17 cellular contexts compared by ENCODE assay signal in genomic region chr16:48629531-48629930, GRCh38. TPM values are rescaled to one million over a fixed set of nuclear protein-coding genes. Genes with fewer than 3 reads are reported as not detected.
DNase-seq lines count a peak whose midpoint lies in the region; ATAC-seq, FAIRE-seq and TF ChIP-seq lines count a peak whose summit lies in the region.
"Had no signal": no experiment of that assay in that cellular context is flagged by ENCODE, and none has a peak within 500 bp of the region (broad histone marks: within the 10 kb centered on the region; RNA-seq: fewer than 3 reads in every experiment).

No MANE protein-coding gene starts in this region.

- no peaks in the 10 kb centered on the region for H3K36me3 ChIP-seq in right atrium auricular region
- H3K36me3 ChIP-seq in body of pancreas (replicated peaks in 1 of 2; ENCODE audit: insufficient read depth in 1 of 2, low read depth in 2 of 2): no peaks in the 10 kb centered on the region
- H3K36me3 ChIP-seq: ascending aorta had no signal

- no peak overlapping the region for H3K4me3 ChIP-seq in right atrium auricular region
- no peak overlapping the region for H3K4me3 ChIP-seq in body of pancreas
- H3K4me3 ChIP-seq: ascending aorta had no signal

- H3K9me3 ChIP-seq in right atrium auricular region (no peaks in the 10 kb centered on the region), body of pancreas (no peaks in the 10 kb centered on the region)
- H3K9me3 ChIP-seq: ascending aorta had no signal

- no peak overlapping the region for H3K27ac ChIP-seq in right atrium auricular region
- H3K27ac ChIP-seq in body of pancreas: no peak overlapping the region
- H3K27ac ChIP-seq: ascending aorta had no signal

- H3K27me3 Mint-ChIP-seq in osteocyte (ENCODE audit: unreplicated experiment): peaks cover 16% of the 10 kb centered on the region
- H3K27me3 Mint-ChIP-seq: activated naive CD8-positive, alpha-beta T cell treated with anti-CD3 and anti-CD28 coated beads for 36 hours had no signal

- H3K36me3 Mint-ChIP-seq in osteocyte (ENCODE audit: unreplicated experiment): no peaks in the 10 kb centered on the region
- H3K36me3 Mint-ChIP-seq: activated naive CD8-positive, alpha-beta T cell treated with anti-CD3 and anti-CD28 coated beads for 36 hours had no signal

- H3K9me3 Mint-ChIP-seq in osteocyte (ENCODE audit: unreplicated experiment): no peaks in the 10 kb centered on the region
- H3K9me3 Mint-ChIP-seq: activated naive CD8-positive, alpha-beta T cell treated with anti-CD3 and anti-CD28 coated beads for 36 hours had no signal

- H3K4me1 Mint-ChIP-seq in osteocyte (ENCODE audit: unreplicated experiment): peaks cover 9% of the 10 kb centered on the region

- H3K4me3 Mint-ChIP-seq in osteocyte (ENCODE audit: unreplicated experiment): no peak overlapping the region

- ATAC-seq in body of pancreas: peak; percentile 14
- no peak for ATAC-seq in GM19324 (IDR thresholded peaks at IDR 0.05; ENCODE audit: low FRiP score, unreplicated experiment)

- TF ChIP-seq CTCF in right atrium auricular region (IDR thresholded peaks at IDR 0.05) (no peak), body of pancreas (IDR thresholded peaks at IDR 0.05) (no peak), osteocyte (IDR thresholded peaks at IDR 0.05) (no peak)

- intact Hi-C loops in cardiac septum (cut with DNase I): loop anchor here (10.0 kb wide), 1 partner anchor 395 kb away; no protein-coding TSS in a partner anchor
- intact Hi-C loops in body of pancreas (cut with DNase I): no loop called here

- no peak for FAIRE-seq in frontal cortex (lab: Jason Lieb, UNC)
- FAIRE-seq: small intestine, urothelium cell line had no signal

- TF ChIP-seq POLR2A in body of pancreas (IDR thresholded peaks at IDR 0.05): no peak

- no peak overlapping the region for H3K27ac Mint-ChIP-seq in osteocyte (ENCODE audit: unreplicated experiment)

- DNase-seq in right atrium auricular region (ENCODE audit: low spot score) (peak; percentile 53), cardiac septum (ENCODE audit: low spot score) (no peak), body of pancreas (no peak), osteocyte (ENCODE audit: extremely low spot score, unreplicated experiment) (peak; percentile 56), frontal cortex (ENCODE audit: low spot score in 2 of 2) (no peak), NCI-H2081 treated with DMSO at 0.1 percent for 48 hours (lab: John Stamatoyannopoulos, UW) (no peak)
- DNase-seq: activated CD4-positive, CD25-positive, alpha-beta regulatory T cell; activated naive CD8-positive, alpha-beta T cell treated with anti-CD3 and anti-CD28 coated beads for 36 hours; dorsolateral prefrontal cortex; NCI-H1105 treated with DMSO at 0.1 percent for 48 hours; NCI-H2029 treated with DMSO at 0.1 percent for 48 hours; NCI-H345; small intestine; stimulated activated CD4-positive, alpha-beta T cell treated with anti-CD3 and anti-CD28 coated beads, Interleukin-2, amount 100 ng/mL, for 24 hours had no signal

- 87 to 88% methylated on average over 16 to 18 of the region's 18 CpGs for WGBS in body of pancreas, 2 donors

- H3K27me3 ChIP-seq in right atrium auricular region (no peaks in the 10 kb centered on the region), body of pancreas (no peaks in the 10 kb centered on the region)
- H3K27me3 ChIP-seq: ascending aorta, dorsolateral prefrontal cortex had no signal

- H3K4me1 ChIP-seq in right atrium auricular region (peaks cover 0 to 6% of the 10 kb centered on the region in 2 donors), body of pancreas (peaks cover 16% of the 10 kb centered on the region)
- H3K4me1 ChIP-seq: ascending aorta had no signal

RNA-seq across cellular contexts. Expression of gene N4BP1, which starts 19.6 kb away (rescaled TPM):
- 10 to 100 TPM; 12.3 to 15.0 TPM for total RNA-seq in right atrium auricular region
- 20.9 TPM for total RNA-seq in cardiac septum
- total RNA-seq in body of pancreas: 10 to 100 TPM; 15.8 to 21.1 TPM
- total RNA-seq in osteocyte: 26.6 and 29.3 TPM in 2 replicates
- 27.3 TPM for total RNA-seq in frontal cortex

Comparison
In these comparisons a context has a peak if more than half of its experiments do, and no peak if none do; other contexts are left out.
1. DNase-seq: peak in right atrium auricular region (single experiment) and osteocyte (single experiment); none in cardiac septum (single experiment), body of pancreas (0 of 4), frontal cortex (0 of 2) and NCI-H2081 treated with DMSO at 0.1 percent for 48 hours (single experiment).